5 cellular contexts compared by ENCODE assay signal in the genomic region with DNA sequence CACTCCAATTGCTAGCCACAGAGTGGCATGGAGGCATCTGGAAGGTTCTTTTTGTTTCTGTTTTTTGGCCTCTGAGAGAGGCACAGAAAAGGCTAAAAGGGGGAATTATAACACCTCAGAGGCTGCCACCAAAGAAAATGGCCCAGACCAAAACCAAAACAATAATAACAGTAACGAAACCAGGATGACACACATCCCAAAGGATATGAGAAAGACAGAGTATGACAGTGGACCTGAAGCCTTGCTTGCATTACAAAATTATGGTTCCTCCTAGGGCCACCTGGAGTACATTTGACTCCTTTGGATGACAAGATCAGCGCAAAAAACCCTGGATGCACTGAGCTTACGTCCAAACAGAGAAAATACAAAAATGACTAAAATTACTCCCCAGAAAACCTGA.
"Had no signal": no experiment of that assay in that cellular context is flagged by ENCODE, and none has a peak within 500 bp of the region (broad histone marks: within the 10 kb centered on the region; RNA-seq: fewer than 3 reads in every experiment).

No MANE protein-coding gene starts in this region.

- ATAC-seq: HepG2, K562 had no signal

- DNase-seq: IMR-90, KBM-7, KG1 had no signal
